8 cellular contexts compared by ENCODE assay signal in the genomic region with DNA sequence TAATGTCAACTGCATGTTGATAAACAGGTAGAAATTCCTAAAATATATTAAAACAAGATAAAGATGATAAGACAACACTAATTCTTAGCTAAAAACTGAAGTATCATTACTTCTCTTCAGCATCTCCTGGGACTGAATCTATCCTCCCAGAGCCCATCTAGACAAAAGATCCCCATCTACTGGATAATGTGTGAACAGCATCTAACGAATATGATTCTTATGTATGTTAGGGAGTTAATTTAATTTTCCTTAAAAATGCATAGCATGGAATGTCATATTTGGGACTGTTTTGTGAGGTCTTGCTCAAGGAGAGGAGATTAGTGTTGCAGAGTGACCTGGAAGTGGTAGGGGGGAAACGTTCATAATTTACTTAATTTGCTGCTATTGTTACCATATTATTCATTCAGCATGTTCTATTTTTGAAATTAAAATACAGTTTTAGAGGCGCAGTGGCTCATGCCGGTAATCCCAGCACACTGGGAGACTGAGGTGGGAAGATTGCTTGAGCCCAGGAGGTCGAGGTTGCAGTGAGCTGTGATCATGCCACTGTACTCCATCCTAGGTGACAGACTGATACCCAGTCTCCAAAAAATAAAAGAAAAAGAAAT.
DNase-seq lines count a peak whose midpoint lies in the region; ATAC-seq and TF ChIP-seq lines count a peak whose summit lies in the region.

No MANE protein-coding gene starts in this region.

- H3K27ac ChIP-seq in Panc1 (ENCODE audit: low read length), result no peak overlapping the region
- no peak overlapping the region for H3K27ac ChIP-seq in fibroblast of lung (ENCODE audit: insufficient read depth, low read length)

- H3K4me1 ChIP-seq in Panc1 (ENCODE audit: control insufficient read depth, insufficient read depth, low read length), result no peaks in the 10 kb centered on the region
- no peaks in the 10 kb centered on the region for H3K4me1 ChIP-seq in fibroblast of lung (ENCODE audit: control insufficient read depth, extremely low read depth, insufficient read depth, low read length)

- no peak overlapping the region for H2AFZ ChIP-seq in fibroblast of lung (ENCODE audit: low read length)

- H3K4me2 ChIP-seq in fibroblast of lung (ENCODE audit: extremely low read depth, insufficient read depth, low read length), result no peak overlapping the region

- H3K36me3 ChIP-seq in Panc1 (ENCODE audit: control insufficient read depth, insufficient read depth, low read length) (no peaks in the 10 kb centered on the region), fibroblast of lung (ENCODE audit: control insufficient read depth, insufficient read depth, low read length) (no peaks in the 10 kb centered on the region)

- H3K9me3 ChIP-seq in Panc1 (ENCODE audit: control insufficient read depth, insufficient read depth, low read depth, low read length) (no peaks in the 10 kb centered on the region), fibroblast of lung (ENCODE audit: control insufficient read depth, insufficient read depth, low read depth, low read length) (no peaks in the 10 kb centered on the region)

- no peak overlapping the region for H3K9ac ChIP-seq in fibroblast of lung (ENCODE audit: insufficient read depth, low read length)

- in situ Hi-C loops in Panc1 (cut with HindIII; ENCODE audit: low pct_unique_long_range_greater_than_20kb, low sequenced_read_pairs), result no loop called here

- CTCF ChIA-PET in Panc1 (lab: Charles Lee), result interaction anchor here (0.6 kb wide), 1 partner anchor 21 kb away, joined by 3 read pairs; no protein-coding TSS in a partner anchor

- H3K4me3 ChIP-seq in Panc1 (ENCODE audit: low read depth in 2 of 2, low read length in 2 of 2), result no peak overlapping the region
- no peak overlapping the region for H3K4me3 ChIP-seq in fibroblast of lung (replicated peaks in 1 of 4; ENCODE audit: control extremely low read depth in 1 of 4, insufficient read depth in 1 of 4, low read depth in 3 of 4, low read length in 4 of 4)

- no peaks in the 10 kb centered on the region for H3K79me2 ChIP-seq in fibroblast of lung (ENCODE audit: control insufficient read depth, insufficient read depth, low read length)

- ATAC-seq in HG03103 (IDR thresholded peaks at IDR 0.05; ENCODE audit: low read depth, unreplicated experiment) (peak; percentile 86), Panc1 (peak; percentile 82)

- DNase-seq in NCI-H748 (lab: John Stamatoyannopoulos, UW; ENCODE audit: unreplicated experiment), result peak; percentile 24
- DNase-seq in NCI-H748 treated with DMSO at 0.1 percent for 48 hours (lab: John Stamatoyannopoulos, UW), result no peak
- peak; percentile 8 for DNase-seq in Panc1 (ENCODE audit: low read depth, low spot score)
- peak; percentile 15 to 69 for DNase-seq in fibroblast of lung (ENCODE audit: low read depth in 2 of 2)
- DNase-seq in renal cortical epithelial cell (ENCODE audit: low read depth), result peak; percentile 33
- no peak for DNase-seq in 8988T
- no peak for DNase-seq in NCI-H2107 (lab: John Stamatoyannopoulos, UW)

- H4K20me1 ChIP-seq in fibroblast of lung (ENCODE audit: control insufficient read depth, extremely low read depth, insufficient read depth, low read length), result no peaks in the 10 kb centered on the region

- intact Hi-C loops in Panc1 (cut with micrococcal nuclease; ENCODE audit: unreplicated experiment), result loop anchor here (10.0 kb wide), 2 partner anchors 210 to 940 kb away; no protein-coding TSS in a partner anchor

- BruUV-seq in Panc1 (replicated peaks; lab: Mats Ljungman, UMichigan), result no TSS peak

- POLR2A ChIA-PET in Panc1 (lab: Charles Lee), result no interaction called here

- no peaks in the 10 kb centered on the region; the same call in 1 of the 2 replicates for H3K27me3 ChIP-seq in Panc1 (ENCODE audit: control insufficient read depth, insufficient read depth, low read length)
- no peaks in the 10 kb centered on the region for H3K27me3 ChIP-seq in fibroblast of lung (ENCODE audit: control insufficient read depth, insufficient read depth, low read length)

- TF ChIP-seq CTCF in Panc1 (IDR thresholded peaks at IDR 0.05) (peak; percentile 80), fibroblast of lung (conservative IDR thresholded peaks at IDR 0.05 in 1 of 2, IDR thresholded peaks at IDR 0.05 in 1 of 2; ENCODE audit: low read depth in 1 of 2, low read length in 2 of 2) (peak; percentile 70 to 73)

Comparison
In these comparisons a context has a peak if more than half of its experiments do, and no peak if none do; other contexts are left out.
1. DNase-seq: peak in NCI-H748 (single experiment), Panc1 (single experiment), fibroblast of lung (2 of 2) and renal cortical epithelial cell (single experiment); none in NCI-H748 treated with DMSO at 0.1 percent for 48 hours (single experiment), 8988T (single experiment) and NCI-H2107 (single experiment).